In genomic region chr10:89032141-89032814, GRCh38 we compare ENCODE assay signal across 9 cellular contexts. TPM values are rescaled to one million over a fixed set of nuclear protein-coding genes. Genes with fewer than 3 reads are reported as not detected.
A peak's percentile ranks its signal among the peaks of the same experiment; 100 is the strongest.
DNase-seq lines count a peak whose midpoint lies in the region; ATAC-seq, FAIRE-seq and TF ChIP-seq lines count a peak whose summit lies in the region.
"Had no signal": no experiment of that assay in that cellular context is flagged by ENCODE, and none has a peak within 500 bp of the region (broad histone marks: within the 10 kb centered on the region; RNA-seq: fewer than 3 reads in every experiment).

No MANE protein-coding gene starts in this region.

- no peaks in the 10 kb centered on the region for H3K36me3 ChIP-seq in IMR-90 (ENCODE audit: control insufficient read depth, insufficient read depth, low read length)
- H3K36me3 ChIP-seq: gastrocnemius medialis had no signal

- no peaks in the 10 kb centered on the region for H3K27me3 Mint-ChIP-seq in activated T-helper 17 cell treated with anti-CD3 and anti-CD28 coated beads, Interleukin-2, amount 50 U/mL, for 72 hours
- no peaks in the 10 kb centered on the region for H3K27me3 Mint-ChIP-seq in memory B cell

- H2AK9ac ChIP-seq in IMR-90 (replicated peaks; ENCODE audit: low read depth, low read length, poor library complexity), result no peak overlapping the region

- H2AK5ac ChIP-seq in IMR-90 (ENCODE audit: low read depth, low read length), result no peak overlapping the region

- TF ChIP-seq RAD21 in A549 (conservative IDR thresholded peaks at IDR 0.05 in 1 of 2, IDR thresholded peaks at IDR 0.05 in 1 of 2) (no peak), IMR-90 (IDR thresholded peaks at IDR 0.05; ENCODE audit: low read length) (no peak)

- peak overlapping the region; percentile 2 for H3K27ac Mint-ChIP-seq in activated T-helper 17 cell treated with anti-CD3 and anti-CD28 coated beads, Interleukin-2, amount 50 U/mL, for 72 hours
- peak overlapping the region; percentile 56 for H3K27ac Mint-ChIP-seq in memory B cell

- 13% methylated on average over 7 of the region's 7 CpGs for WGBS in A549 (ENCODE audit: missing lambda C conversion rate)
- 0% methylated on average over 3 of the region's 7 CpGs; no CpG with 5 or more reads in 1 of the 2 experiments for WGBS in IMR-90 (ENCODE audit: extremely low coverage in 2 of 2, insufficient read length in 1 of 2), 2 experiments

- no peak for TF ChIP-seq CTCF in A549 (IDR thresholded peaks at IDR 0.05)
- no peak for TF ChIP-seq CTCF in IMR-90 (conservative IDR thresholded peaks at IDR 0.05; ENCODE audit: low read depth, low read length)

- in situ Hi-C loops in IMR-90 (cut with MboI; ENCODE audit: low sequenced_read_pairs), result loop anchor here (5.0 kb wide), 1 partner anchor 180 kb away; no protein-coding TSS in a partner anchor

- no peak; a peak in 1 of 5 replicates for TF ChIP-seq EP300 in A549 (IDR thresholded peaks at IDR 0.05)

- peaks cover 16% of the 10 kb centered on the region for H3K4me1 Mint-ChIP-seq in activated T-helper 17 cell treated with anti-CD3 and anti-CD28 coated beads, Interleukin-2, amount 50 U/mL, for 72 hours
- H3K4me1 Mint-ChIP-seq in memory B cell, result peaks cover 15% of the 10 kb centered on the region

- H4K5ac ChIP-seq in IMR-90 (ENCODE audit: low read depth, low read length), result peak overlapping the region; percentile 57; the same call in 1 of the 2 replicates

- H3K9ac ChIP-seq in IMR-90 (ENCODE audit: low read depth, low read length), result no peak overlapping the region

- ATAC-seq in A549 (peak; percentile 80 to 87; a peak in 5 of 6 replicates), GM18870 (IDR thresholded peaks at IDR 0.05; ENCODE audit: unreplicated experiment) (peak; percentile 38), IMR-90 (ENCODE audit: low read depth) (peak; percentile 78), memory B cell (ENCODE audit: low read depth) (peak; percentile 52), GM18517 (IDR thresholded peaks at IDR 0.05; ENCODE audit: unreplicated experiment) (no peak)
- peak; percentile 95 for ATAC-seq in activated T-helper 17 cell treated with anti-CD3 and anti-CD28 coated beads, Interleukin-2, amount 50 U/mL, for 72 hours (replicated peaks)

- dilution Hi-C loops in IMR-90 (cut with HindIII; ENCODE audit: low sequenced_read_pairs, unreplicated experiment), result no loop called here

- H2AFZ ChIP-seq in IMR-90 (replicated peaks; ENCODE audit: low read length, poor library complexity), result no peak overlapping the region

- H3K4me3 ChIP-seq in A549 (no peak overlapping the region), IMR-90 (ENCODE audit: insufficient read depth, low read depth, low read length) (no peak overlapping the region)
- H3K4me3 ChIP-seq: gastrocnemius medialis had no signal

- peak overlapping the region; percentile 70; the same call in 1 of the 2 replicates for H3K4ac ChIP-seq in IMR-90 (ENCODE audit: low read depth, low read length)

- BruUV-seq in IMR-90 (replicated peaks; lab: Mats Ljungman, UMichigan), result no TSS peak

- no peak for FAIRE-seq in A549 (lab: Jason Lieb, UNC)

- no peak overlapping the region; the same call in 1 of the 2 replicates for H4K91ac ChIP-seq in IMR-90 (ENCODE audit: insufficient read depth, low read depth, low read length)

- H3K27ac ChIP-seq in A549, result peak overlapping the region in 1 of 2 experiments; percentile 75; a peak in 3 of 6 replicates
- H3K27ac ChIP-seq in IMR-90 (ENCODE audit: insufficient read depth, low read length), result no peak overlapping the region; the same call in 1 of the 2 replicates
- H3K27ac ChIP-seq: gastrocnemius medialis had no signal

- H3K4me1 ChIP-seq in A549, result peaks cover 23% of the 10 kb centered on the region
- peaks cover 19% of the 10 kb centered on the region for H3K4me1 ChIP-seq in IMR-90 (ENCODE audit: control insufficient read depth, insufficient read depth, low read length)

- no peaks in the 10 kb centered on the region for H4K20me1 ChIP-seq in IMR-90 (ENCODE audit: insufficient read depth, low read length)

- H2BK5ac ChIP-seq in IMR-90 (ENCODE audit: low read depth, low read length, poor library complexity, severe bottlenecking), result peak overlapping the region; percentile 51

- peak overlapping the region; percentile 55; the same call in 1 of the 2 replicates for H2BK20ac ChIP-seq in IMR-90 (ENCODE audit: low read depth, low read length)

- POLR2A ChIA-PET in A549 (lab: Yijun Ruan, JAX) (no interaction called here), IMR-90 (lab: Charles Lee; ENCODE audit: unreplicated experiment) (no interaction called here)

- H3K9me1 ChIP-seq in IMR-90 (ENCODE audit: insufficient read depth, low read length), result peaks cover 5% of the 10 kb centered on the region

- H3K14ac ChIP-seq in IMR-90 (replicated peaks; ENCODE audit: low read depth, low read length), result peak overlapping the region; percentile 51

- no peak for TF ChIP-seq POLR2A in A549 (IDR thresholded peaks at IDR 0.05; ENCODE audit: low read length)
- no peak for TF ChIP-seq POLR2A in IMR-90 (IDR thresholded peaks at IDR 0.05; ENCODE audit: low read depth, low read length)

- DNase-seq in A549 (ENCODE audit: low read depth in 1 of 2, low spot score in 1 of 2) (peak; percentile 31 to 47), IMR-90 (peak; percentile 91), memory B cell (ENCODE audit: low spot score in 2 of 2) (no peak), NCI-H187 treated with DMSO at 0.1 percent for 48 hours (lab: John Stamatoyannopoulos, UW) (no peak), GF-D8 (lab: John Stamatoyannopoulos, UW) (no peak)
- DNase-seq: gastrocnemius medialis had no signal

- H3K18ac ChIP-seq in IMR-90 (ENCODE audit: low read depth, low read length), result peak overlapping the region; percentile 91

- 0 out of 3 replicates have a peak overlapping the region, but pooled peaks have one; percentile 12 for H2BK15ac ChIP-seq in IMR-90 (ENCODE audit: low read depth, low read length)

- CTCF ChIA-PET in A549 (lab: Yijun Ruan, JAX), result interaction anchor here (1.6 to 4.4 kb wide), 5 partner anchors 12 to 186 kb away, joined by 8 to 90 read pairs (median 44); partner anchors contain the start of gene CH25H
- CTCF ChIA-PET in IMR-90 (lab: Yijun Ruan, JAX), result interaction anchor here (1.6 kb wide), 1 partner anchor 185 kb away, joined by 7 read pairs; no protein-coding TSS in a partner anchor

- H3K27me3 ChIP-seq in IMR-90 (ENCODE audit: control insufficient read depth, insufficient read depth, low read length), result no peaks in the 10 kb centered on the region
- H3K27me3 ChIP-seq: gastrocnemius medialis had no signal

- H3K4me2 ChIP-seq in A549 (peak overlapping the region; percentile 60), IMR-90 (ENCODE audit: low read depth, low read length) (peak overlapping the region; percentile 29)

- H3K4me3 Mint-ChIP-seq in activated T-helper 17 cell treated with anti-CD3 and anti-CD28 coated beads, Interleukin-2, amount 50 U/mL, for 72 hours, result peak overlapping the region; percentile 40
- peak overlapping the region; percentile 25 for H3K4me3 Mint-ChIP-seq in memory B cell

- H3K9me3 ChIP-seq in A549, result no peaks in the 10 kb centered on the region
- no peaks in the 10 kb centered on the region for H3K9me3 ChIP-seq in IMR-90 (ENCODE audit: control insufficient read depth, insufficient read depth, low read length)
- H3K9me3 ChIP-seq: gastrocnemius medialis had no signal

- no peaks in the 10 kb centered on the region for H3K36me3 Mint-ChIP-seq in activated T-helper 17 cell treated with anti-CD3 and anti-CD28 coated beads, Interleukin-2, amount 50 U/mL, for 72 hours (ENCODE audit: low read depth)
- H3K36me3 Mint-ChIP-seq in memory B cell, result no peaks in the 10 kb centered on the region

- no peak overlapping the region for H3K56ac ChIP-seq in IMR-90 (ENCODE audit: extremely low read depth, insufficient read depth, low read length)

- peak overlapping the region; percentile 40; the same call in 1 of the 2 replicates for H2BK120ac ChIP-seq in IMR-90 (ENCODE audit: low read depth, low read length)

- intact Hi-C loops in IMR-90 (cut with micrococcal nuclease), result loop anchor here (5.0 kb wide), 1 partner anchor 40 kb away; no protein-coding TSS in a partner anchor

- H4K8ac ChIP-seq in IMR-90 (ENCODE audit: low read depth in 2 of 2, low read length in 2 of 2), result peak overlapping the region in 1 of 2 experiments; percentile 12; a peak in 1 of 4 replicates

- no peaks in the 10 kb centered on the region for H3K9me3 Mint-ChIP-seq in activated T-helper 17 cell treated with anti-CD3 and anti-CD28 coated beads, Interleukin-2, amount 50 U/mL, for 72 hours
- no peaks in the 10 kb centered on the region for H3K9me3 Mint-ChIP-seq in memory B cell

- no peak overlapping the region for H3K23ac ChIP-seq in IMR-90 (ENCODE audit: low read depth, low read length)

- H3K79me1 ChIP-seq in IMR-90 (ENCODE audit: low read depth in 1 of 2, low read length in 2 of 2), result no peaks in the 10 kb centered on the region

TF ChIP-seq in A549, 52 proteins besides CTCF, POLR2A, EP300 and RAD21:
- TF ChIP-seq CEBPB (IDR thresholded peaks at IDR 0.05) (peak; percentile 46 to 85; a peak in 3 of 4 replicates), FOSL2 (IDR thresholded peaks at IDR 0.05) (no peak), FOSL2 (CRISPR knock-in tag; IDR thresholded peaks at IDR 0.05) (peak; percentile 48; the same call in 1 of the 2 replicates), MAFK (IDR thresholded peaks at IDR 0.05; ENCODE audit: partially characterized antibody) (peak; percentile 82), ZC3H11A (IDR thresholded peaks at IDR 0.05) (no peak)

TF ChIP-seq in IMR-90, 13 proteins besides CTCF, POLR2A, EP300 and RAD21 (continues in another document):
- no peak for TF ChIP-seq RCOR1 (IDR thresholded peaks at IDR 0.05; ENCODE audit: insufficient replicate concordance, low read length)
- TF ChIP-seq SMC3 (IDR thresholded peaks at IDR 0.05; ENCODE audit: low read depth, low read length), result 0 out of 2 replicates have a peak, but pooled peaks have one; percentile 3
- TF ChIP-seq FOS (IDR thresholded peaks at IDR 0.05; ENCODE audit: low read depth, low read length), result peak; percentile 70; the same call in 1 of the 2 replicates
- TF ChIP-seq CEBPB (IDR thresholded peaks at IDR 0.05; ENCODE audit: low read depth, low read length), result peak; percentile 97
- peak; percentile 83 for TF ChIP-seq MAFK (IDR thresholded peaks at IDR 0.05; ENCODE audit: low read depth, low read length)

RNA-seq across cellular contexts. Expression of gene FAS, which starts 41.7 kb away (rescaled TPM):
- polyA plus RNA-seq in A549 (2011; rRNA removed) (29.5 and 30.1 TPM in 2 replicates), A549 (2017; fragmentation: RNase III; extraction: RNeasy Plus Mini Kit Qiagen cat#74134 plus additional on column Dnase treatment) (21.0 to 24.2 TPM (median 23.4 TPM) in 3 replicates), IMR-90 (2012; rRNA removed) (31.1 and 34.3 TPM in 2 replicates)
- 5.6 and 6.7 TPM in 2 replicates for polyA plus RNA-seq in A549 (2012; cell fraction: cytosol; rRNA removed)
- polyA plus RNA-seq in A549 (2012; cell fraction: nucleus; rRNA removed), result 4.0 and 4.8 TPM in 2 replicates
- 11.5 and 17.0 TPM in 2 replicates for polyA minus RNA-seq in A549 (2011; rRNA and poly(A)+ RNA removed)
- 53.8 and 54.7 TPM in 2 replicates for total RNA-seq in IMR-90 (2012; rRNA removed)
- polyA plus RNA-seq in IMR-90 (2012; cell fraction: cytosol; rRNA removed), result 11.6 and 17.5 TPM in 2 replicates
- polyA plus RNA-seq in IMR-90 (2012; cell fraction: nucleus; rRNA removed; ENCODE audit: low replicate concordance), result 7.6 and 49.3 TPM in 2 replicates
- 100 to 1,000 TPM; 105 to 121 TPM for total RNA-seq in activated T-helper 17 cell treated with anti-CD3 and anti-CD28 coated beads, Interleukin-2, amount 50 U/mL, for 72 hours

Comparison
In these comparisons a context has a peak if more than half of its experiments do, and no peak if none do; other contexts are left out.
1. DNase-seq: peak in A549 (2 of 2) and IMR-90 (single experiment); none in memory B cell (0 of 2), NCI-H187 treated with DMSO at 0.1 percent for 48 hours (single experiment) and GF-D8 (single experiment).